ENCODE assay signal across 29 cellular contexts in the genomic region with DNA sequence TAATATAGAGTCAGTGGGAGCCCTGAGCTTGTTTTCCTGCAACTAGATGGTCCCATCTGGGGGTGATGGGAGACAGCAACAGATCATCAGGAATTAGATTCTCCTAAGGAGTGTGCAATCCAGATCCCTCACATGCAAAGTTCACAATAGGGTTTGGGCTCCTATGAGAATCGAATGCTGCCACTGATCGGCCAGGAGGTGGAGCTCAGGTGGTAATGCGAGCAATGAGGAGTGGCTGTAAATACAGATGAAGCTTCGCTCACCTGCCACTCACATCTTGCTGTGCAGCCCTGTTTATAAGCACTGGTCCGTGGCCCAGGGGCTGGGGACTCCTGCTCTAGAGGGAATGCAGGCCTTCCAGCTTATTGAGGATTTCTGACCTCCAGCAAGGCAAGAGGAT. TPM values are rescaled to one million over a fixed set of nuclear protein-coding genes. Genes with fewer than 3 reads are reported as not detected.
"Had no signal": no experiment of that assay in that cellular context is flagged by ENCODE, and none has a peak within 500 bp of the region (broad histone marks: within the 10 kb centered on the region; RNA-seq: fewer than 3 reads in every experiment).

No MANE protein-coding gene starts in this region.

- H3K27ac Mint-ChIP-seq: activated B cell treated with CpG ODN at 0.5 μM for 24 hours; activated CD4-positive, alpha-beta T cell treated with anti-CD3 and anti-CD28 coated beads, Interleukin-2, amount 10 ng/mL, durations not matched to agents 24 days and 14 days; activated CD8-positive, alpha-beta T cell treated with anti-CD3 and anti-CD28 coated beads, Interleukin-2, amount 10 ng/mL, durations not matched to agents 7 days and 5 days; activated naive CD4-positive, alpha-beta T cell treated with anti-CD3 and anti-CD28 coated beads for 36 hours; activated T-cell treated with anti-CD3 and anti-CD28 coated beads, Interleukin-2, amount 50 U/mL, for 24 hours; brain; mesothelial cell of epicardium had no signal

- H3K27me3 ChIP-seq: dorsolateral prefrontal cortex, foreskin keratinocyte, right atrium auricular region, suprapubic skin, transverse colon had no signal

- DNase-seq: activated B cell treated with CpG ODN at 0.5 μM for 24 hours; activated CD4-positive, alpha-beta T cell treated with anti-CD3 and anti-CD28 coated beads, Interleukin-2, amount 10 ng/mL, durations not matched to agents 24 days and 14 days; activated CD8-positive, alpha-beta T cell treated with anti-CD3 and anti-CD28 coated beads, Interleukin-2, amount 10 ng/mL, durations not matched to agents 7 days and 5 days; activated naive CD4-positive, alpha-beta T cell treated with anti-CD3 and anti-CD28 coated beads for 36 hours; activated T-cell treated with anti-CD3 and anti-CD28 coated beads, Interleukin-2, amount 50 U/mL, for 24 hours; anterior cingulate cortex; caudate nucleus; dorsolateral prefrontal cortex; foreskin keratinocyte; glutamatergic neuron; hypothalamus; stimulated activated CD4-positive, alpha-beta T cell treated with anti-CD3 and anti-CD28 coated beads, Interleukin-12 subunit alpha, Interleukin-12 subunit beta, amount 100 ng/mL, for 4 hours; stimulated activated CD4-positive, alpha-beta T cell treated with anti-CD3 and anti-CD28 coated beads, Interleukin-1b, Interleukin-23, amount 100 ng/mL, for 48 hours; stimulated activated naive CD8-positive, alpha-beta T cell treated with anti-CD3 and anti-CD28 coated beads, Interleukin-15, Interleukin-2, amounts not matched to agents 100 U/mL and 50 U/mL, for 24 hours; T-helper 9 cell; transverse colon had no signal

- H3K4me1 ChIP-seq: foreskin keratinocyte, prostate gland had no signal

- H3K9me3 ChIP-seq: prostate gland, right atrium auricular region, transverse colon had no signal

- H3K27ac ChIP-seq: dorsolateral prefrontal cortex, epithelial cell of prostate, foreskin keratinocyte, prostate gland, right atrium auricular region, suprapubic skin, transverse colon had no signal

- H3K4me3 Mint-ChIP-seq: activated B cell treated with CpG ODN at 0.5 μM for 24 hours; activated CD4-positive, alpha-beta T cell treated with anti-CD3 and anti-CD28 coated beads, Interleukin-2, amount 10 ng/mL, durations not matched to agents 24 days and 14 days; activated CD8-positive, alpha-beta T cell treated with anti-CD3 and anti-CD28 coated beads, Interleukin-2, amount 10 ng/mL, durations not matched to agents 7 days and 5 days; activated naive CD4-positive, alpha-beta T cell treated with anti-CD3 and anti-CD28 coated beads for 36 hours; activated T-cell treated with anti-CD3 and anti-CD28 coated beads, Interleukin-2, amount 50 U/mL, for 24 hours; brain; mesothelial cell of epicardium had no signal

- H3K27me3 Mint-ChIP-seq: activated B cell treated with CpG ODN at 0.5 μM for 24 hours; activated CD4-positive, alpha-beta T cell treated with anti-CD3 and anti-CD28 coated beads, Interleukin-2, amount 10 ng/mL, durations not matched to agents 24 days and 14 days; activated T-cell treated with anti-CD3 and anti-CD28 coated beads, Interleukin-2, amount 50 U/mL, for 24 hours had no signal

- ATAC-seq: activated CD8-positive, alpha-beta T cell treated with anti-CD3 and anti-CD28 coated beads, Interleukin-2, amount 10 ng/mL, durations not matched to agents 7 days and 5 days; foreskin keratinocyte; left lobe of liver; stimulated activated naive CD8-positive, alpha-beta T cell treated with anti-CD3 and anti-CD28 coated beads, Interleukin-15, Interleukin-2, amounts not matched to agents 100 U/mL and 50 U/mL, for 24 hours had no signal

- H3K9me3 Mint-ChIP-seq: activated B cell treated with CpG ODN at 0.5 μM for 24 hours; activated T-cell treated with anti-CD3 and anti-CD28 coated beads, Interleukin-2, amount 50 U/mL, for 24 hours; neural crest cell had no signal

- H3K4me3 ChIP-seq: dorsolateral prefrontal cortex, lung, prostate gland, right atrium auricular region, suprapubic skin, transverse colon had no signal

RNA-seq across cellular contexts. Expression of gene MBD3L1, which starts 5.8 kb away (rescaled TPM):
- total RNA-seq: activated B cell treated with CpG ODN at 0.5 μM for 24 hours; activated CD4-positive, alpha-beta T cell treated with anti-CD3 and anti-CD28 coated beads, Interleukin-2, amount 10 ng/mL, durations not matched to agents 24 days and 14 days; activated CD8-positive, alpha-beta T cell treated with anti-CD3 and anti-CD28 coated beads, Interleukin-2, amount 10 ng/mL, durations not matched to agents 7 days and 5 days; activated naive CD4-positive, alpha-beta T cell treated with anti-CD3 and anti-CD28 coated beads for 36 hours; dorsolateral prefrontal cortex; fibroblast of lung; foreskin keratinocyte; left lobe of liver; lung; mesothelial cell of epicardium; myocyte; neural crest cell; osteoblast; prostate gland; right atrium auricular region; suprapubic skin; transverse colon had no signal
- polyA plus RNA-seq: fibroblast of lung, foreskin keratinocyte, keratinocyte, lung had no signal
